18 cellular contexts compared by ENCODE assay signal in the genomic region with DNA sequence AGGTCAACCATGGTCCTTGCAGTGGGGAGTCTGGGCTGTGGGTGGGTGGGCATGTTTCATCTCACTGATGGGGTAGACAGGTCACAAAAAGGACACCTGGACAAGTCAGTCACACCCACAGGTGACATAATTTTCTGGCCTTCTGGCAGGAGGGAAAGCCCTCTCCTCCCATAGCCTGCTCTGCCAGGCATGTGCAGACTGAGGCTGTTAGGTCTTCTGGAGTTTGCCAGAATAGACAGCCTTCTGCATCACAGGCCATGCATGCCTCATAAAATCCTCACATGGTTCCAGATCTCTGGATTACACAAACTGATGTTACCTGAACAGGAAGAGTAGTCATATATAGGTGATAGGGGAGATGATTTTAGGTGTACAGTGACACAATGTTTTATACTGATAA. TPM values are rescaled to one million over a fixed set of nuclear protein-coding genes. Genes with fewer than 3 reads are reported as not detected.
DNase-seq lines count a peak whose midpoint lies in the region; ATAC-seq, FAIRE-seq and TF ChIP-seq lines count a peak whose summit lies in the region.
"Had no signal": no experiment of that assay in that cellular context is flagged by ENCODE, and none has a peak within 500 bp of the region (broad histone marks: within the 10 kb centered on the region; RNA-seq: fewer than 3 reads in every experiment).

No MANE protein-coding gene starts in this region.

- TF ChIP-seq CTCF in RWPE2 (IDR thresholded peaks at IDR 0.05; ENCODE audit: poor library complexity, severe bottlenecking) (no peak), foreskin keratinocyte (conservative IDR thresholded peaks at IDR 0.05) (no peak)

- H3K4me3 Mint-ChIP-seq in stimulated activated naive B cell treated with anti-CD40 and anti-IgM and Interleukin-4, amounts not matched to agents 10 μg/mL and 1 μg/mL and 100 μg/mL, for 72 hours, result no peak overlapping the region

- H3K4me1 ChIP-seq in GM23248 (ENCODE audit: insufficient read depth), result peaks cover 64% of the 10 kb centered on the region
- peaks cover 25% of the 10 kb centered on the region for H3K4me1 ChIP-seq in RWPE2 (ENCODE audit: insufficient read depth, poor library complexity, severe bottlenecking)
- H3K4me1 ChIP-seq in foreskin keratinocyte, result peaks cover 14% of the 10 kb centered on the region
- H3K4me1 ChIP-seq in small intestine (ENCODE audit: control insufficient read depth in 2 of 2, insufficient read depth in 1 of 2, low read depth in 1 of 2, low read length in 1 of 2), result peaks cover 12 to 25% of the 10 kb centered on the region in 2 donors

- H3K27ac ChIP-seq in GM23248, result no peak overlapping the region
- peak overlapping the region; percentile 13 for H3K27ac ChIP-seq in RWPE2 (ENCODE audit: poor library complexity, severe bottlenecking)
- H3K27ac ChIP-seq in foreskin keratinocyte, result no peak overlapping the region
- H3K27ac ChIP-seq in small intestine (ENCODE audit: low read depth in 1 of 2, low read length in 1 of 2), result peak overlapping the region; percentile 73 to 77

- H3K4me3 ChIP-seq in GM23248 (no peak overlapping the region), RWPE2 (ENCODE audit: severe bottlenecking) (no peak overlapping the region), small intestine (ENCODE audit: low read depth in 1 of 2, low read length in 2 of 2) (no peak overlapping the region)
- H3K4me3 ChIP-seq: ascending aorta had no signal

- no peaks in the 10 kb centered on the region for H3K36me3 ChIP-seq in GM23248 (ENCODE audit: low read depth)
- H3K36me3 ChIP-seq in RWPE2 (ENCODE audit: low read depth), result no peaks in the 10 kb centered on the region
- no peaks in the 10 kb centered on the region for H3K36me3 ChIP-seq in small intestine (ENCODE audit: control insufficient read depth in 2 of 2, insufficient read depth in 2 of 2, low read length in 2 of 2)
- H3K36me3 ChIP-seq: ascending aorta had no signal

- no peak overlapping the region for H3K9ac ChIP-seq in GM23248

- peak; percentile 77 for ATAC-seq in RWPE2 (ENCODE audit: low read depth)
- peak; percentile 20 for ATAC-seq in foreskin keratinocyte
- ATAC-seq in HG03354 (IDR thresholded peaks at IDR 0.05; ENCODE audit: poor library complexity, severe bottlenecking, unreplicated experiment), result no peak
- no peak for ATAC-seq in stimulated activated naive B cell treated with anti-CD40 and anti-IgM and Interleukin-4, amounts not matched to agents 10 μg/mL and 1 μg/mL and 100 μg/mL, for 72 hours (replicated peaks)
- no peak for ATAC-seq in HG03135 (IDR thresholded peaks at IDR 0.05; ENCODE audit: unreplicated experiment)
- ATAC-seq: left cardiac atrium; stimulated activated naive CD8-positive, alpha-beta T cell treated with anti-CD3 and anti-CD28 coated beads, Interleukin-15, Interleukin-2, amounts not matched to agents 100 U/mL and 50 U/mL, for 24 hours had no signal

- H3K9me2 ChIP-seq in GM23248 (ENCODE audit: insufficient read depth), result no peaks in the 10 kb centered on the region

- no peaks in the 10 kb centered on the region for H3K9me3 Mint-ChIP-seq in stimulated activated naive B cell treated with anti-CD40 and anti-IgM and Interleukin-4, amounts not matched to agents 10 μg/mL and 1 μg/mL and 100 μg/mL, for 72 hours

- peaks cover 35% of the 10 kb centered on the region for H3F3A ChIP-seq in GM23248 (ENCODE audit: insufficient read depth)

- no peak overlapping the region for H3K27ac Mint-ChIP-seq in stimulated activated naive B cell treated with anti-CD40 and anti-IgM and Interleukin-4, amounts not matched to agents 10 μg/mL and 1 μg/mL and 100 μg/mL, for 72 hours

- no peaks in the 10 kb centered on the region for H3K27me3 ChIP-seq in GM23248 (replicated peaks; ENCODE audit: insufficient read depth)
- no peaks in the 10 kb centered on the region for H3K27me3 ChIP-seq in RWPE2 (ENCODE audit: insufficient read depth, poor library complexity, severe bottlenecking)
- H3K27me3 ChIP-seq in foreskin keratinocyte, result no peaks in the 10 kb centered on the region
- no peaks in the 10 kb centered on the region for H3K27me3 ChIP-seq in small intestine (ENCODE audit: control insufficient read depth in 2 of 2, insufficient read depth in 2 of 2, low read length in 2 of 2)
- H3K27me3 ChIP-seq: ascending aorta had no signal

- no peaks in the 10 kb centered on the region for H3K36me3 Mint-ChIP-seq in stimulated activated naive B cell treated with anti-CD40 and anti-IgM and Interleukin-4, amounts not matched to agents 10 μg/mL and 1 μg/mL and 100 μg/mL, for 72 hours

- no peak overlapping the region for H2AFZ ChIP-seq in GM23248

- no peaks in the 10 kb centered on the region for H3K27me3 Mint-ChIP-seq in stimulated activated naive B cell treated with anti-CD40 and anti-IgM and Interleukin-4, amounts not matched to agents 10 μg/mL and 1 μg/mL and 100 μg/mL, for 72 hours

- in situ Hi-C loops in GM23248 (cut with MboI), result no loop called here

- peak; percentile 27 for DNase-seq in GM23248
- no peak for DNase-seq in RWPE2 (ENCODE audit: low spot score)
- peak; percentile 44 to 60 for DNase-seq in foreskin keratinocyte
- no peak for DNase-seq in small intestine
- DNase-seq in stimulated activated naive B cell treated with anti-CD40 and anti-IgM and Interleukin-4, amounts not matched to agents 10 μg/mL and 1 μg/mL and 100 μg/mL, for 72 hours, result no peak
- no peak for DNase-seq in SHP77 treated with DMSO at 0.1 percent for 48 hours (lab: John Stamatoyannopoulos, UW)
- DNase-seq: activated CD8-positive, alpha-beta memory T cell treated with anti-CD3 and anti-CD28 coated beads, Interleukin-2, amount 50 U/mL, for 4 hours; left cardiac atrium; NCI-H1048; NCI-H2171; posterior cingulate gyrus; stimulated activated CD4-positive, alpha-beta T cell treated with anti-CD3 and anti-CD28 coated beads, Interleukin-12 subunit alpha, Interleukin-12 subunit beta, amount 100 ng/mL, for 4 hours; stimulated activated naive CD8-positive, alpha-beta T cell treated with anti-CD3 and anti-CD28 coated beads, Interleukin-15, Interleukin-2, amounts not matched to agents 100 U/mL and 50 U/mL, for 24 hours; T1000 had no signal

- FAIRE-seq in small intestine (lab: Jason Lieb, UNC), result no peak
- FAIRE-seq: GM19239 had no signal

- H3K4me1 Mint-ChIP-seq in stimulated activated naive B cell treated with anti-CD40 and anti-IgM and Interleukin-4, amounts not matched to agents 10 μg/mL and 1 μg/mL and 100 μg/mL, for 72 hours, result peaks cover 13 to 34% of the 10 kb centered on the region in 2 donors

- no peaks in the 10 kb centered on the region for H4K20me1 ChIP-seq in GM23248 (ENCODE audit: insufficient read depth)

- no peaks in the 10 kb centered on the region for H3K79me2 ChIP-seq in GM23248 (ENCODE audit: insufficient read depth)

- no peaks in the 10 kb centered on the region for H3K9me3 ChIP-seq in GM23248 (ENCODE audit: low read depth)
- no peaks in the 10 kb centered on the region for H3K9me3 ChIP-seq in RWPE2 (ENCODE audit: severe bottlenecking)
- no peaks in the 10 kb centered on the region for H3K9me3 ChIP-seq in small intestine (ENCODE audit: control insufficient read depth, low read depth)
- H3K9me3 ChIP-seq: ascending aorta had no signal

- H3K4me2 ChIP-seq in GM23248 (ENCODE audit: unreplicated experiment), result peak overlapping the region; percentile 35

RNA-seq across cellular contexts. Expression of a gene that starts 49.1 kb away (rescaled TPM):
- 1.6 and 8.3 TPM in 2 replicates for total RNA-seq in GM23248 (2014; rRNA removed; shearing (Covaris generic))
- 1.7 and 1.9 TPM in 2 replicates for polyA plus RNA-seq in GM23248 (2016; fragmentation: Nextera tagmentation; extraction: Ambion mirVana)
- total RNA-seq in foreskin keratinocyte, result 6.8 and 9.3 TPM in 2 replicates
- 5.1 and 5.3 TPM in 2 replicates for polyA plus RNA-seq in foreskin keratinocyte
- polyA plus RNA-seq in small intestine, result 10 to 100 TPM in 2 of 3 donors, 1 to 10 TPM in 1; 7.6 to 12.3 (median 10.7) TPM

Comparison
In these comparisons a context has a peak if more than half of its experiments do, and no peak if none do; other contexts are left out.
1. DNase-seq: peak in GM23248 (single experiment) and foreskin keratinocyte (2 of 2); none in RWPE2 (single experiment), small intestine (single experiment), stimulated activated naive B cell treated with anti-CD40 and anti-IgM and Interleukin-4, amounts not matched to agents 10 μg/mL and 1 μg/mL and 100 μg/mL, for 72 hours (single experiment) and SHP77 treated with DMSO at 0.1 percent for 48 hours (single experiment).
2. H3K27ac ChIP-seq: peak in RWPE2 (single experiment) and small intestine (2 of 2); none in GM23248 (single experiment) and foreskin keratinocyte (single experiment).
3. ATAC-seq: peak in RWPE2 (single experiment) and foreskin keratinocyte (single experiment); none in HG03354 (single experiment), stimulated activated naive B cell treated with anti-CD40 and anti-IgM and Interleukin-4, amounts not matched to agents 10 μg/mL and 1 μg/mL and 100 μg/mL, for 72 hours (0 of 2) and HG03135 (single experiment).